In the genomic region with DNA sequence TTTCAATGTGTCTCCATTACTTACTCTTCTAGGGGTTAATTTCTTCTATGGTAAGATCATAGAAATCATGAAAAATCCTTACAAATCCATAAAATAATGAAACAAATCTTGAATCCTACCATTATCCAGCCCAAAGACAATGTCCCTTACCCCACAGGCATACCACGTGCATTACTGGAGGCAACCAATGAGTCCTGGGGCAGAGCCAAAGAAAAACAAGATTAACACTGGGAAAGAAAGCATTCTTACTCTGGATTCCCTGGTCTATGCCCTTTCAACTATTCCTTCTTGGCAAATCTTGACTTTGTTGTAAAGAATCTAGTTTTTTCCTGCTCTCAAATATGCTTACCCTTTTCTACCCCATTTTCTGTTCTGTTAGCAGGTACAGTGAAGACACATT, we compare ENCODE assay signal across 24 cellular contexts.
"Had no signal": no experiment of that assay in that cellular context is flagged by ENCODE, and none has a peak within 500 bp of the region (broad histone marks: within the 10 kb centered on the region; RNA-seq: fewer than 3 reads in every experiment).

No MANE protein-coding gene starts in this region.

- H3K27me3 ChIP-seq: ascending aorta, cardiac muscle cell, suprapubic skin had no signal

- H3K4me3 ChIP-seq: ascending aorta, cardiac muscle cell, skin epidermis, suprapubic skin had no signal

- H3K9me3 ChIP-seq: ascending aorta, suprapubic skin had no signal

- H3K27ac Mint-ChIP-seq: endodermal cell; naive thymus-derived CD4-positive, alpha-beta T cell had no signal

- H3K4me3 Mint-ChIP-seq: endodermal cell had no signal

- DNase-seq: activated CD4-positive, alpha-beta T cell treated with anti-CD3 and anti-CD28 coated beads, Interleukin-2, amount 50 U/mL, for 1 hour; activated CD4-positive, CD25-positive, alpha-beta regulatory T cell treated with anti-CD3 and anti-CD28 coated beads, Interleukin-2, amount 50 U/mL, for 72 hours; activated CD8-positive, alpha-beta memory T cell treated with anti-CD3 and anti-CD28 coated beads, Interleukin-2, amount 50 U/mL, for 4 hours; activated effector memory CD4-positive, alpha-beta T cell treated with Interleukin-2 at 50 U/mL for 16 hours; activated naive CD4-positive, alpha-beta T cell treated with anti-CD3 and anti-CD28 coated beads, Interleukin-2, amount 50 U/mL, for 16 hours; activated T-cell treated with anti-CD3 and anti-CD28 coated beads, Interleukin-2, amount 50 U/mL, for 48 hours; endodermal cell; head of caudate nucleus; left ventricle myocardium superior; naive thymus-derived CD4-positive, alpha-beta T cell; nucleus accumbens; right cardiac atrium; stimulated activated CD4-positive, alpha-beta T cell treated with anti-CD3 and anti-CD28 coated beads, Interleukin-15, amount 100 ng/mL, for 24 hours; stimulated activated CD4-positive, alpha-beta T cell treated with anti-CD3 and anti-CD28 coated beads, Interleukin-2, amount 100 ng/mL, for 48 hours; stimulated activated naive CD8-positive, alpha-beta T cell treated with anti-CD3 and anti-CD28 coated beads, Interleukin-15, amount 100 ng/mL, for 72 hours; SW 1271; T-helper 2 cell had no signal

- ATAC-seq: left ventricle myocardium superior; naive thymus-derived CD4-positive, alpha-beta T cell; right cardiac atrium; stimulated activated naive CD8-positive, alpha-beta T cell treated with anti-CD3 and anti-CD28 coated beads, Interleukin-15, amount 100 ng/mL, for 72 hours had no signal

- H3K36me3 ChIP-seq: ascending aorta, cardiac muscle cell, suprapubic skin had no signal

- FAIRE-seq: frontal cortex had no signal

- H3K27ac ChIP-seq: ascending aorta, cardiac muscle cell, epithelial cell of prostate, skin epidermis, suprapubic skin, VCaP had no signal
